In the genomic region with DNA sequence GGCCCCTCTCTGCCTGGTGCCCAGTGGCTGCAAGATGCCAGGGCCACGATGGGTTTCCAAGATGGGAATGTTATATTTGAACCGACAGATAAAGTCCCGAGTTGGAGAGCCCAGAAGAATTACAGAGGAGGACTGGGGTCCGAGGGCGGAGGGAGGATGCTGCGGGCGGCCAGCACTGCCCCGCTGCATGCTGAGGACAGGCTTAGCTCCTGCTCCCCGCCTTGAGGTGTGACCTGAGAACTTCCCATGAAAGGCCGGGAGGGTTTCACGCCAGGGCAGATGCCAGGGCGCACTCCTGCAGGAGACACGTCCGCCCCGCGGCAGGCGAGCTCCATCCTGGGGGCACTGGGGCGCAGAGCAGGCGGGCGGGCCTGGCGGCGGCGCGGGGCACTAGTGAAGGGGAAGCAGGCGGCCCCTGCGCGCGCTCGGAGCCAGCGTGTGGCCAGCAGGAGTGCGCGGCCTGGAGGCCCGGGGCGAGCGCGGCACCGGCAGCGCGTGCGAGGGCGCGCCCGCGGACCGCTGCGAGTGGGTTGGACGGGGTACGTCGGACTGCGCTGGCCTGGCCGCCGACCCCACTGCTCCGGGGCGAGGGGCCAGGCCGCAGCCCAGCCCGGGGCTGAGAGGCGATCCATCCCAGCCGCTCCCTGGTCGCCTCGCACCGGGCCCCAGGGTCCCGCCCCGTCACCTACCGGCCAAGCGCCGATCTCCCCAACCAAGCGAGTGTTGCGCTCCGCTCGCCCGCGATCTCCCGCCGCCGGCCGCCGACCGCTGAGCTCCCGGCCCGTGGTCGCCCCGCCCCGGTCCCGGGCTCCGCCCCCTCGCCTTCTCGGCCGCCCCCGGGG, we compare ENCODE assay signal across 8 cellular contexts. TPM values are rescaled to one million over a fixed set of nuclear protein-coding genes. Genes with fewer than 3 reads are reported as not detected.
DNase-seq lines count a peak whose midpoint lies in the region; ATAC-seq and TF ChIP-seq lines count a peak whose summit lies in the region.

MAP3K14 (minus strand) TSS at position 750 of the 842 bp plus-strand sequence. CDS start 26,275 bp downstream, outside the sequence.

- no peaks in the 10 kb centered on the region for H3K36me3 Mint-ChIP-seq in T-cell

- H3K4me1 ChIP-seq in IMR-90 (ENCODE audit: control insufficient read depth, insufficient read depth, low read length) (peaks cover 48% of the 10 kb centered on the region), prostate gland (replicated peaks) (peaks cover 25% of the 10 kb centered on the region)

- BruUV-seq in IMR-90 (replicated peaks; lab: Mats Ljungman, UMichigan), result no TSS peak

- H3K14ac ChIP-seq in IMR-90 (replicated peaks; ENCODE audit: low read depth, low read length), result peak within 1 kb of the TSS; percentile 94

- TF ChIP-seq RAD21 in IMR-90 (IDR thresholded peaks at IDR 0.05; ENCODE audit: low read length), result peak; percentile 39

- H3K27me3 ChIP-seq in IMR-90 (ENCODE audit: control insufficient read depth, insufficient read depth, low read length) (no peaks in the 10 kb centered on the region), prostate gland (replicated peaks; ENCODE audit: insufficient read depth) (no peaks in the 10 kb centered on the region)

- TF ChIP-seq POLR2A in IMR-90 (IDR thresholded peaks at IDR 0.05; ENCODE audit: low read depth, low read length), result peak; percentile 95
- peak; percentile 96 for TF ChIP-seq POLR2A in prostate gland (IDR thresholded peaks at IDR 0.05)

- peak within 1 kb of the TSS; percentile 73 for H3K56ac ChIP-seq in IMR-90 (ENCODE audit: extremely low read depth, insufficient read depth, low read length)

- peak within 1 kb of the TSS; percentile 97 to 99 for H3K27ac Mint-ChIP-seq in T-cell

- TF ChIP-seq CTCF in IMR-90 (conservative IDR thresholded peaks at IDR 0.05; ENCODE audit: low read depth, low read length), result peak; percentile 24
- peak in 2 of 4 experiments; percentile 17 to 39 for TF ChIP-seq CTCF in prostate gland (IDR thresholded peaks at IDR 0.05)

- H2BK120ac ChIP-seq in IMR-90 (ENCODE audit: low read depth, low read length), result peak within 1 kb of the TSS; percentile 77

- peak within 1 kb of the TSS; percentile 99 for H3K4me2 ChIP-seq in IMR-90 (ENCODE audit: low read depth, low read length)

- H3K18ac ChIP-seq in IMR-90 (ENCODE audit: low read depth, low read length), result peak within 1 kb of the TSS; percentile 78

- peak within 1 kb of the TSS; percentile 90 for H3K9ac ChIP-seq in IMR-90 (ENCODE audit: low read depth, low read length)

- peak; percentile 12 for ATAC-seq in GM19468 (IDR thresholded peaks at IDR 0.05; ENCODE audit: extremely low read depth, unreplicated experiment)
- peak; percentile 33 for ATAC-seq in IMR-90 (ENCODE audit: low read depth)
- peak; percentile 20 to 52 (median 48) for ATAC-seq in T-cell (replicated peaks in 1 of 4)
- ATAC-seq in left ventricle myocardium superior, result peak; percentile 56
- no peak for ATAC-seq in GM19452 (IDR thresholded peaks at IDR 0.05; ENCODE audit: unreplicated experiment)

- H3K4me3 ChIP-seq in IMR-90 (ENCODE audit: insufficient read depth, low read depth, low read length), result peak within 1 kb of the TSS; percentile 95
- H3K4me3 ChIP-seq in prostate gland, result peak within 1 kb of the TSS; percentile 73 to 86

- peak within 1 kb of the TSS; percentile 81 for H3K23ac ChIP-seq in IMR-90 (ENCODE audit: low read depth, low read length)

- no peaks in the 10 kb centered on the region for H3K36me3 ChIP-seq in IMR-90 (ENCODE audit: control insufficient read depth, insufficient read depth, low read length)
- H3K36me3 ChIP-seq in prostate gland, result no peaks in the 10 kb centered on the region

- peak within 1 kb of the TSS; percentile 3 for H4K5ac ChIP-seq in IMR-90 (ENCODE audit: low read depth, low read length)

- in situ Hi-C loops in IMR-90 (cut with MboI; ENCODE audit: low sequenced_read_pairs), result no loop called here

- peaks cover 42% of the 10 kb centered on the region for H3K9me1 ChIP-seq in IMR-90 (ENCODE audit: insufficient read depth, low read length)

- H3K27me3 Mint-ChIP-seq in T-cell, result no peaks in the 10 kb centered on the region

- H3K9me3 ChIP-seq in IMR-90 (ENCODE audit: control insufficient read depth, insufficient read depth, low read length) (no peaks in the 10 kb centered on the region), prostate gland (no peaks in the 10 kb centered on the region)

- H4K20me1 ChIP-seq in IMR-90 (ENCODE audit: insufficient read depth, low read length), result peaks cover 54% of the 10 kb centered on the region

- H3K4me3 Mint-ChIP-seq in T-cell, result peak within 1 kb of the TSS; percentile 85 to 93 (median 90)

- CTCF ChIA-PET in IMR-90 (lab: Yijun Ruan, JAX), result interaction anchor here (0.6 to 1.5 kb wide), 8 partner anchors 9 to 181 kb away, joined by 3 to 5 read pairs (median 4); partner anchors contain the start of gene ACBD4
- CTCF ChIA-PET in T-cell (lab: Charles Lee), result interaction anchor here (0.6 to 2.2 kb wide), 14 partner anchors 9 to 975 kb away, joined by 3 to 19 read pairs (median 4); partner anchors contain the start of gene HEXIM1 (in 1 of the 2)

- intact Hi-C loops in IMR-90 (cut with micrococcal nuclease), result loop anchor here (1.0 to 5.0 kb wide), 4 partner anchors 39 to 99 kb away; no protein-coding TSS in a partner anchor
- intact Hi-C loops in left ventricle myocardium superior (cut with micrococcal nuclease), result no loop called here
- intact Hi-C loops in prostate gland (cut with DNase I), result loop anchor here (2.0 to 5.0 kb wide), 3 partner anchors 40 to 169 kb away; partner anchors contain the start of gene HEXIM1

- peak within 1 kb of the TSS; percentile 93 for H2AFZ ChIP-seq in IMR-90 (replicated peaks; ENCODE audit: low read length, poor library complexity)

- no peaks in the 10 kb centered on the region for H3K9me3 Mint-ChIP-seq in T-cell

- H2BK15ac ChIP-seq in IMR-90 (ENCODE audit: low read depth, low read length), result 0 out of 3 replicates have a peak within 1 kb of the TSS, but pooled peaks have one; percentile 13

- peak within 1 kb of the TSS; percentile 89 for H2BK5ac ChIP-seq in IMR-90 (ENCODE audit: low read depth, low read length, poor library complexity, severe bottlenecking)

- 0% methylated on average over 44 of the region's 89 CpGs; no CpG with 5 or more reads in 1 of the 2 experiments for WGBS in IMR-90 (ENCODE audit: extremely low coverage in 2 of 2, insufficient read length in 1 of 2), 2 experiments
- under 1% methylated on average over 36 of the region's 89 CpGs for WGBS in prostate gland

- H2BK20ac ChIP-seq in IMR-90 (ENCODE audit: low read depth, low read length), result peak within 1 kb of the TSS; percentile 17; the same call in 1 of the 2 replicates

- DNase-seq in COLO668 (lab: John Stamatoyannopoulos, UW; ENCODE audit: unreplicated experiment) (peak; percentile 85), IMR-90 (peak; percentile 64), T-cell (peak in 32 of 34 experiments; percentile 31 to 77 (median 59)), amniotic epithelial cell (ENCODE audit: low read depth) (peak; percentile 66), left ventricle myocardium superior (peak; percentile 88), prostate gland (ENCODE audit: low spot score) (peak; percentile 38)

- H4K91ac ChIP-seq in IMR-90 (ENCODE audit: insufficient read depth, low read depth, low read length), result peak within 1 kb of the TSS; percentile 76

- peaks cover 83 to 86% (median 86%) of the 10 kb centered on the region in 3 donors for H3K4me1 Mint-ChIP-seq in T-cell

- H3K27ac ChIP-seq in IMR-90 (ENCODE audit: insufficient read depth, low read length) (peak within 1 kb of the TSS; percentile 96), prostate gland (peak within 1 kb of the TSS; percentile 90 to 96)

- H3K79me1 ChIP-seq in IMR-90 (ENCODE audit: low read depth in 1 of 2, low read length in 2 of 2), result peaks cover 14 to 57% of the 10 kb centered on the region in 2 experiments

- H4K8ac ChIP-seq in IMR-90 (ENCODE audit: low read depth in 2 of 2, low read length in 2 of 2), result peak within 1 kb of the TSS in 1 of 2 experiments; percentile 85; a peak in 3 of 4 replicates

- peak within 1 kb of the TSS; percentile 61 for H2AK5ac ChIP-seq in IMR-90 (ENCODE audit: low read depth, low read length)

- peak within 1 kb of the TSS; percentile 85 for H3K4ac ChIP-seq in IMR-90 (ENCODE audit: low read depth, low read length)

- POLR2A ChIA-PET in IMR-90 (lab: Charles Lee; ENCODE audit: unreplicated experiment), result interaction anchor here (0.7 to 1.4 kb wide), 4 partner anchors 8 to 168 kb away, joined by 3 read pairs; partner anchors contain the start of gene HEXIM1
- POLR2A ChIA-PET in T-cell (lab: Charles Lee), result interaction anchor here (0.6 to 1.5 kb wide), 4 partner anchors 12 to 90 kb away, joined by 3 to 9 read pairs (median 4); no protein-coding TSS in a partner anchor

- dilution Hi-C loops in IMR-90 (cut with HindIII; ENCODE audit: low sequenced_read_pairs, unreplicated experiment), result no loop called here

- peak within 1 kb of the TSS; percentile 91 for H2AK9ac ChIP-seq in IMR-90 (replicated peaks; ENCODE audit: low read depth, low read length, poor library complexity)

TF ChIP-seq in IMR-90, 13 proteins besides CTCF, POLR2A, EP300 and RAD21:
- TF ChIP-seq FOS (IDR thresholded peaks at IDR 0.05; ENCODE audit: low read depth, low read length), result no peak
- TF ChIP-seq MXI1 (IDR thresholded peaks at IDR 0.05; ENCODE audit: borderline replicate concordance, low read depth, low read length), result peak; percentile 64; the same call in 1 of the 2 replicates
- no peak for TF ChIP-seq NFE2L2 (IDR thresholded peaks at IDR 0.05; ENCODE audit: low read depth, low read length)
- no peak for TF ChIP-seq MAZ (IDR thresholded peaks at IDR 0.05; ENCODE audit: borderline replicate concordance, low read depth, low read length)
TF ChIP-seq in IMR-90: peak in this region for 1.

RNA-seq across cellular contexts. Expression of gene MAP3K14, which starts in this region (rescaled TPM):
- total RNA-seq in IMR-90 (2012; rRNA removed) (3.6 and 4.1 TPM in 2 replicates), T-cell (10 to 100 TPM; 34.4 to 49.8 (median 42.8) TPM), left ventricle myocardium superior (16.6 TPM), prostate gland (10 to 100 TPM; 12.5 to 16.1 TPM)
- 19.9 and 21.7 TPM in 2 replicates for polyA plus RNA-seq in IMR-90 (2012; rRNA removed)
- polyA plus RNA-seq in IMR-90 (2012; cell fraction: cytosol; rRNA removed), result 11.1 and 15.2 TPM in 2 replicates
- 52.0 and 95.3 TPM in 2 replicates for polyA plus RNA-seq in IMR-90 (2012; cell fraction: nucleus; rRNA removed; ENCODE audit: low replicate concordance)

Comparison
In these comparisons a context has a peak if more than half of its experiments do, and no peak if none do; other contexts are left out.
1. DNase-seq: peak in every context shown above with its lines; median percentile 88 in left ventricle myocardium superior; 85 in COLO668; 66 in amniotic epithelial cell; 64 in IMR-90; 59 in T-cell; 38 in prostate gland.